In genomic region chr18:13309031-13309430, GRCh38 we compare ENCODE assay signal across 22 cellular contexts.
A peak's percentile ranks its signal among the peaks of the same experiment; 100 is the strongest.
DNase-seq lines count a peak whose midpoint lies in the region; ATAC-seq, FAIRE-seq and TF ChIP-seq lines count a peak whose summit lies in the region.
"Had no signal": no experiment of that assay in that cellular context is flagged by ENCODE, and none has a peak within 500 bp of the region (broad histone marks: within the 10 kb centered on the region; RNA-seq: fewer than 3 reads in every experiment).

No MANE protein-coding gene starts in this region.

- no peaks in the 10 kb centered on the region for H3K4me1 ChIP-seq in uterus
- H3K4me1 ChIP-seq: Caco-2 had no signal

- H3K27me3 ChIP-seq in uterus, result no peaks in the 10 kb centered on the region

- no peaks in the 10 kb centered on the region for H3K9me3 Mint-ChIP-seq in central memory CD8-positive, alpha-beta T cell
- H3K9me3 Mint-ChIP-seq: CD4-positive, alpha-beta T cell had no signal

- no peak overlapping the region for H3K27ac ChIP-seq in uterus

- TF ChIP-seq POLR2A in uterus (IDR thresholded peaks at IDR 0.05), result no peak

- peak overlapping the region; percentile 23 for H3K27ac Mint-ChIP-seq in central memory CD8-positive, alpha-beta T cell (ENCODE audit: low read depth)

- ATAC-seq in central memory CD8-positive, alpha-beta T cell (replicated peaks; ENCODE audit: extremely low read depth, poor library complexity, severe bottlenecking), result no peak
- ATAC-seq in HG03432 (IDR thresholded peaks at IDR 0.05; ENCODE audit: unreplicated experiment), result no peak
- ATAC-seq: HCT116, PC-3 had no signal

- H3K4me1 Mint-ChIP-seq in central memory CD8-positive, alpha-beta T cell, result peaks cover 12% of the 10 kb centered on the region

- H3K36me3 Mint-ChIP-seq in central memory CD8-positive, alpha-beta T cell (ENCODE audit: insufficient read depth), result no peaks in the 10 kb centered on the region

- FAIRE-seq in GM19239 (lab: Jason Lieb, UNC), result peak; percentile 37
- FAIRE-seq: GM12891 had no signal

- no peaks in the 10 kb centered on the region for H3K36me3 ChIP-seq in uterus

- H3K4me3 ChIP-seq in uterus, result no peak overlapping the region

- no peak for TF ChIP-seq CTCF in uterus (IDR thresholded peaks at IDR 0.05)

- H3K4me3 Mint-ChIP-seq in central memory CD8-positive, alpha-beta T cell, result no peak overlapping the region
- H3K4me3 Mint-ChIP-seq: CD4-positive, alpha-beta T cell had no signal

- H3K9me3 ChIP-seq in uterus, result no peaks in the 10 kb centered on the region

- peaks cover 9% of the 10 kb centered on the region for H3K27me3 Mint-ChIP-seq in central memory CD8-positive, alpha-beta T cell
- H3K27me3 Mint-ChIP-seq: CD4-positive, alpha-beta T cell had no signal

- intact Hi-C loops in posterior vena cava (cut with DNase I), result loop anchor here in 1 of 2 donors (10.0 kb wide), 1 partner anchor 176 kb away; no protein-coding TSS in a partner anchor
- intact Hi-C loops in uterus (cut with DNase I; ENCODE audit: low total_unique reads), result no loop called here

- peak; percentile 12 for DNase-seq in activated CD8-positive, alpha-beta memory T cell treated with anti-CD3 and anti-CD28 coated beads, Interleukin-2, amount 50 U/mL, for 48 hours
- DNase-seq in activated CD8-positive, alpha-beta memory T cell treated with anti-CD3 and anti-CD28 coated beads, Interleukin-2, amount 50 U/mL, for 4 hours, result no peak
- DNase-seq in GM19239 (ENCODE audit: insufficient read length, low spot score) (no peak), posterior vena cava (ENCODE audit: low spot score) (peak; percentile 38), amygdala (lab: John Stamatoyannopoulos, UW) (no peak), uterus (no peak)
- no peak for DNase-seq in central memory CD8-positive, alpha-beta T cell (ENCODE audit: low spot score in 2 of 2)
- DNase-seq: 8988T; Caco-2; CD4-positive, alpha-beta T cell; GOT3; NCI-H1105 treated with DMSO at 0.1 percent for 48 hours; NCI-H1694; NCI-H2227 treated with DMSO at 0.1 percent for 48 hours; NCI-H510A treated with DMSO at 0.1 percent for 48 hours; NCI-H82; PC-3; RPMI8226; SHP77 treated with DMSO at 0.1 percent for 48 hours had no signal

Comparison
In these comparisons a context has a peak if more than half of its experiments do, and no peak if none do; other contexts are left out.
1. DNase-seq: peak in activated CD8-positive, alpha-beta memory T cell treated with anti-CD3 and anti-CD28 coated beads, Interleukin-2, amount 50 U/mL, for 48 hours (single experiment) and posterior vena cava (single experiment); none in activated CD8-positive, alpha-beta memory T cell treated with anti-CD3 and anti-CD28 coated beads, Interleukin-2, amount 50 U/mL, for 4 hours (single experiment), GM19239 (single experiment), central memory CD8-positive, alpha-beta T cell (0 of 2), amygdala (0 of 56) and uterus (0 of 2).